In genomic region chr6:139762587-139763031, GRCh38 we compare ENCODE assay signal across 10 cellular contexts.
DNase-seq lines count a peak whose midpoint lies in the region; ATAC-seq and TF ChIP-seq lines count a peak whose summit lies in the region.
"Had no signal": no experiment of that assay in that cellular context is flagged by ENCODE, and none has a peak within 500 bp of the region (broad histone marks: within the 10 kb centered on the region; RNA-seq: fewer than 3 reads in every experiment).

No MANE protein-coding gene starts in this region.

- ATAC-seq in heart right ventricle = peak in 2 of 8 donors; percentile 29 to 44

- intact Hi-C loops in heart right ventricle (cut with DNase I) = loop anchor here in 7 of 10 donors (5.0 to 10.0 kb wide), 4 partner anchors 202 to 390 kb away; partner anchors contain the start of gene CITED2 (in 2 of the 7)
- intact Hi-C loops in uterus (cut with DNase I; ENCODE audit: low total_unique reads) = no loop called here
- intact Hi-C loops in head of caudate nucleus (cut with DNase I) = no loop called here

- no peak overlapping the region for H3K4me3 Mint-ChIP-seq in progenitor cell of endocrine pancreas (ENCODE audit: low read depth)
- H3K4me3 Mint-ChIP-seq: endodermal cell, memory B cell had no signal

- no peaks in the 10 kb centered on the region for H3K27me3 ChIP-seq in heart right ventricle
- H3K27me3 ChIP-seq in right atrium auricular region = no peaks in the 10 kb centered on the region
- H3K27me3 ChIP-seq in uterus = no peaks in the 10 kb centered on the region

- no peaks in the 10 kb centered on the region for H3K36me3 Mint-ChIP-seq in progenitor cell of endocrine pancreas (ENCODE audit: insufficient read depth)
- H3K36me3 Mint-ChIP-seq: memory B cell had no signal

- no peaks in the 10 kb centered on the region for H3K9me3 Mint-ChIP-seq in progenitor cell of endocrine pancreas (ENCODE audit: low read depth)
- H3K9me3 Mint-ChIP-seq: endodermal cell, memory B cell had no signal

- TF ChIP-seq POLR2A in NB4 (IDR thresholded peaks at IDR 0.05; ENCODE audit: extremely low read depth, insufficient read length) (no peak), uterus (IDR thresholded peaks at IDR 0.05) (no peak)

- H3K36me3 ChIP-seq in heart right ventricle (no peaks in the 10 kb centered on the region), right atrium auricular region (no peaks in the 10 kb centered on the region), uterus (no peaks in the 10 kb centered on the region)

- DNase-seq in heart right ventricle (no peak), right atrium auricular region (ENCODE audit: low spot score) (no peak), NB4 (ENCODE audit: low read depth) (peak; percentile 69), kidney glomerular epithelial cell (lab: John Stamatoyannopoulos, UW) (peak; percentile 52), uterus (no peak), head of caudate nucleus (no peak), progenitor cell of endocrine pancreas (ENCODE audit: low spot score, unreplicated experiment) (no peak)
- no peak for DNase-seq in stimulated activated CD4-positive, alpha-beta T cell treated with anti-CD3 and anti-CD28 coated beads, Interleukin-2, amount 100 ng/mL, for 24 hours
- DNase-seq: endodermal cell had no signal

- H3K27me3 Mint-ChIP-seq in progenitor cell of endocrine pancreas = no peaks in the 10 kb centered on the region
- H3K27me3 Mint-ChIP-seq: memory B cell had no signal

- H3K9me3 ChIP-seq in heart right ventricle (no peaks in the 10 kb centered on the region), right atrium auricular region (no peaks in the 10 kb centered on the region), uterus (no peaks in the 10 kb centered on the region)

- peaks cover 11 to 49% (median 37%) of the 10 kb centered on the region in 9 donors for H3K4me1 ChIP-seq in heart right ventricle
- H3K4me1 ChIP-seq in right atrium auricular region = peaks cover 0 to 30% of the 10 kb centered on the region in 2 donors
- H3K4me1 ChIP-seq in uterus = peaks cover 0 to 18% of the 10 kb centered on the region in 2 donors

- H3K4me1 Mint-ChIP-seq in progenitor cell of endocrine pancreas (ENCODE audit: low read depth) = peaks cover 12% of the 10 kb centered on the region
- H3K4me1 Mint-ChIP-seq: memory B cell had no signal

- TF ChIP-seq CTCF in heart right ventricle (IDR thresholded peaks at IDR 0.05) = no peak
- TF ChIP-seq CTCF in right atrium auricular region (IDR thresholded peaks at IDR 0.05) = no peak
- TF ChIP-seq CTCF in NB4 (IDR thresholded peaks at IDR 0.05; ENCODE audit: low read depth, low read length) = no peak
- TF ChIP-seq CTCF in uterus (IDR thresholded peaks at IDR 0.05) = no peak
- no peak for TF ChIP-seq CTCF in progenitor cell of endocrine pancreas (IDR thresholded peaks at IDR 0.05; ENCODE audit: unreplicated experiment)

- H3K4me3 ChIP-seq in heart right ventricle (no peak overlapping the region), right atrium auricular region (no peak overlapping the region), NB4 (ENCODE audit: low read depth, low read length) (no peak overlapping the region), uterus (no peak overlapping the region)

- 46 to 61% methylated on average over 4 of the region's 4 CpGs for WGBS in heart right ventricle, 2 donors

- H3K27ac ChIP-seq in heart right ventricle (peak overlapping the region in 6 of 10 donors; percentile 22 to 83 (median 56)), right atrium auricular region (peak overlapping the region in 1 of 2 donors; percentile 93), uterus (peak overlapping the region; percentile 83 to 96)

- H3K27ac Mint-ChIP-seq in progenitor cell of endocrine pancreas = no peak overlapping the region
- H3K27ac Mint-ChIP-seq: endodermal cell, memory B cell had no signal

Comparison
In these comparisons a context has a peak if more than half of its experiments do, and no peak if none do; other contexts are left out.
1. DNase-seq: peak in NB4 (single experiment) and kidney glomerular epithelial cell (single experiment); none in heart right ventricle (0 of 2), right atrium auricular region (single experiment), uterus (0 of 2), head of caudate nucleus (0 of 42), stimulated activated CD4-positive, alpha-beta T cell treated with anti-CD3 and anti-CD28 coated beads, Interleukin-2, amount 100 ng/mL, for 24 hours (0 of 2) and progenitor cell of endocrine pancreas (single experiment).
2. intact Hi-C loops: an anchor here in heart right ventricle (5.0 to 10.0 kb wide); none called in uterus and head of caudate nucleus.